In genomic region chr15:33934396-33934795, GRCh38 we compare ENCODE assay signal across 23 cellular contexts. TPM values are rescaled to one million over a fixed set of nuclear protein-coding genes. Genes with fewer than 3 reads are reported as not detected.
DNase-seq lines count a peak whose midpoint lies in the region; ATAC-seq, FAIRE-seq and TF ChIP-seq lines count a peak whose summit lies in the region.
"Had no signal": no experiment of that assay in that cellular context is flagged by ENCODE, and none has a peak within 500 bp of the region (broad histone marks: within the 10 kb centered on the region; RNA-seq: fewer than 3 reads in every experiment).

No MANE protein-coding gene starts in this region.

- no peak overlapping the region for H2BK120ac ChIP-seq in mesenchymal stem cell (ENCODE audit: low read depth, low read length)

- no peak overlapping the region for H2AFZ ChIP-seq in mesenchymal stem cell (ENCODE audit: low read depth, low read length)

- no peak overlapping the region for H2BK5ac ChIP-seq in mesenchymal stem cell (ENCODE audit: low read depth, low read length, poor library complexity, severe bottlenecking)

- peak overlapping the region; percentile 2 for H3K9ac ChIP-seq in mesenchymal stem cell (ENCODE audit: low read length)
- H3K9ac ChIP-seq: BLaER1 had no signal

- H3K9me3 ChIP-seq in mesenchymal stem cell (ENCODE audit: control insufficient read depth, low read length) (no peaks in the 10 kb centered on the region), psoas muscle (no peaks in the 10 kb centered on the region)
- H3K9me3 ChIP-seq: BLaER1, Peyer's patch had no signal

- H3K27me3 ChIP-seq in bronchial epithelial cell (ENCODE audit: control insufficient read depth, insufficient read depth, low read length) (no peaks in the 10 kb centered on the region), mesenchymal stem cell (ENCODE audit: control insufficient read depth in 1 of 2, insufficient read depth in 1 of 2, low read length in 2 of 2) (no peaks in the 10 kb centered on the region), psoas muscle (ENCODE audit: insufficient read depth in 3 of 3, low read length in 2 of 3) (no peaks in the 10 kb centered on the region)
- H3K27me3 ChIP-seq: BLaER1, Peyer's patch had no signal

- H4K8ac ChIP-seq in mesenchymal stem cell (ENCODE audit: low read length): no peak overlapping the region

- peaks cover 10% of the 10 kb centered on the region for H3K79me1 ChIP-seq in mesenchymal stem cell (replicated peaks; ENCODE audit: low read length, poor library complexity, severe bottlenecking)

- no peak for ATAC-seq in psoas muscle
- ATAC-seq: K562, Right ventricle myocardium inferior had no signal

- H3K4ac ChIP-seq in mesenchymal stem cell (ENCODE audit: low read depth in 1 of 2, low read length in 2 of 2): no peak overlapping the region

- WGBS in mesenchymal stem cell: 87% methylated on average over 3 of the region's 3 CpGs
- WGBS in psoas muscle, 3 donors: 78 to 86% (median 81%) methylated on average over 3 of the region's 3 CpGs

- H3K14ac ChIP-seq in mesenchymal stem cell (ENCODE audit: low read length in 2 of 2): no peak overlapping the region

- no peak overlapping the region for H4K91ac ChIP-seq in mesenchymal stem cell (ENCODE audit: low read length)

- no peak overlapping the region for H2BK12ac ChIP-seq in mesenchymal stem cell (ENCODE audit: low read length in 2 of 2)

- H2BK15ac ChIP-seq in mesenchymal stem cell (ENCODE audit: low read depth, poor library complexity, severe bottlenecking): no peak overlapping the region

- intact Hi-C loops in psoas muscle (cut with DNase I): no loop called here

- H3K27ac ChIP-seq in mesenchymal stem cell (ENCODE audit: low read length, poor library complexity, severe bottlenecking) (no peak overlapping the region), psoas muscle (no peak overlapping the region)
- H3K27ac ChIP-seq: BLaER1, Peyer's patch had no signal

- no peak overlapping the region for H2AK5ac ChIP-seq in mesenchymal stem cell (ENCODE audit: low read length, severe bottlenecking)

- no peaks in the 10 kb centered on the region for H3K36me3 ChIP-seq in bronchial epithelial cell (ENCODE audit: control insufficient read depth, insufficient read depth, low read length)
- H3K36me3 ChIP-seq in mesenchymal stem cell (ENCODE audit: control insufficient read depth in 1 of 2, insufficient read depth in 2 of 2, low read depth in 1 of 2, low read length in 2 of 2): no peaks in the 10 kb centered on the region
- no peaks in the 10 kb centered on the region for H3K36me3 ChIP-seq in psoas muscle (ENCODE audit: insufficient read depth in 1 of 2, low read depth in 1 of 2)
- H3K36me3 ChIP-seq: BLaER1, Peyer's patch had no signal

- no peak overlapping the region for H3K18ac ChIP-seq in mesenchymal stem cell (ENCODE audit: low read depth in 1 of 2, low read length in 2 of 2)

- no peak for TF ChIP-seq CTCF in bronchial epithelial cell (IDR thresholded peaks at IDR 0.05; ENCODE audit: insufficient read depth, low read length, severe bottlenecking)
- no peak for TF ChIP-seq CTCF in psoas muscle (IDR thresholded peaks at IDR 0.05)

- no peak overlapping the region for H3K4me3 ChIP-seq in bronchial epithelial cell (ENCODE audit: low read depth, low read length)
- no peak overlapping the region for H3K4me3 ChIP-seq in mesenchymal stem cell (ENCODE audit: insufficient read depth in 1 of 2, low read depth in 1 of 2, low read length in 2 of 2)
- no peak overlapping the region for H3K4me3 ChIP-seq in psoas muscle
- H3K4me3 ChIP-seq: BLaER1, K562, Peyer's patch had no signal

- peak; percentile 72 for FAIRE-seq in bronchial epithelial cell (lab: Jason Lieb, UNC)
- FAIRE-seq: H1, K562 had no signal

- H3K4me2 ChIP-seq in mesenchymal stem cell (ENCODE audit: low read length, poor library complexity, severe bottlenecking): no peak overlapping the region
- H3K4me2 ChIP-seq: BLaER1 had no signal

- H3K4me1 ChIP-seq in mesenchymal stem cell (ENCODE audit: control insufficient read depth, insufficient read depth, low read depth, low read length): no peaks in the 10 kb centered on the region
- H3K4me1 ChIP-seq in psoas muscle: no peaks in the 10 kb centered on the region
- H3K4me1 ChIP-seq: BLaER1, Peyer's patch had no signal

- DNase-seq in DMS79 (lab: John Stamatoyannopoulos, UW) (peak; percentile 37), HT1080 (ENCODE audit: low read depth) (peak; percentile 7), bronchial epithelial cell (ENCODE audit: low read depth) (no peak), mesenchymal stem cell (no peak), psoas muscle (no peak), hepatic stellate cell (ENCODE audit: low spot score) (no peak), activated gamma-delta T cell treated with Interleukin-2 at 50 U/mL for 16 hours (no peak)
- no peak for DNase-seq in stimulated activated CD4-positive, alpha-beta T cell treated with anti-CD3 and anti-CD28 coated beads, Interleukin-15, amount 100 ng/mL, for 24 hours
- DNase-seq: CD4-positive, alpha-beta memory T cell; GDM1; MV-4-11; NCI-H1694 treated with DMSO at 0.1 percent for 48 hours; NCI-H2107; NCI-H226; NCI-H526 treated with DMSO at 0.1 percent for 48 hours; NK-92 treated with Interleukin-12 subunit alpha and Interleukin-12 subunit beta, amount 100 ng/mL, for 24 hours; Peyer's patch had no signal

- no peak overlapping the region for H3K23ac ChIP-seq in mesenchymal stem cell (ENCODE audit: low read length in 2 of 2)

RNA-seq across cellular contexts. Expression of gene CHRM5, which starts 33.9 kb away (rescaled TPM):
- 0.03 TPM in 1 of 2 replicates, not detected in the other for total RNA-seq in HT1080 (2014; rRNA removed; shearing (Covaris generic))
- polyA plus RNA-seq in HT1080 (2015; cell fraction: cytosol; rRNA removed): not detected in 2 replicates
- polyA plus RNA-seq in HT1080 (2015; cell fraction: nucleus; rRNA removed): not detected in 2 replicates
- not detected in 2 replicates for total RNA-seq in bronchial epithelial cell
- not detected for polyA plus RNA-seq in mesenchymal stem cell (2013, experiment 1 of 2)
- 0.03 TPM for polyA plus RNA-seq in mesenchymal stem cell (2013, experiment 2 of 2)
- not detected for total RNA-seq in psoas muscle
- polyA plus RNA-seq in psoas muscle: under 1 TPM in 2 of 3 donors, not detected in 1; under 0.01 to 0.04 TPM
- total RNA-seq: A673; CD4-positive, alpha-beta memory T cell; H1; K562; Peyer's patch; Right ventricle myocardium inferior; SK-MEL-5 had no signal
- polyA plus RNA-seq: H1, K562 had no signal

Comparison
In these comparisons a context has a peak if more than half of its experiments do, and no peak if none do; other contexts are left out.
1. DNase-seq: peak in DMS79 (single experiment) and HT1080 (single experiment); none in bronchial epithelial cell (single experiment), mesenchymal stem cell (single experiment), psoas muscle (0 of 2), hepatic stellate cell (single experiment), stimulated activated CD4-positive, alpha-beta T cell treated with anti-CD3 and anti-CD28 coated beads, Interleukin-15, amount 100 ng/mL, for 24 hours (single experiment) and activated gamma-delta T cell treated with Interleukin-2 at 50 U/mL for 16 hours (single experiment).